In the genomic region with DNA sequence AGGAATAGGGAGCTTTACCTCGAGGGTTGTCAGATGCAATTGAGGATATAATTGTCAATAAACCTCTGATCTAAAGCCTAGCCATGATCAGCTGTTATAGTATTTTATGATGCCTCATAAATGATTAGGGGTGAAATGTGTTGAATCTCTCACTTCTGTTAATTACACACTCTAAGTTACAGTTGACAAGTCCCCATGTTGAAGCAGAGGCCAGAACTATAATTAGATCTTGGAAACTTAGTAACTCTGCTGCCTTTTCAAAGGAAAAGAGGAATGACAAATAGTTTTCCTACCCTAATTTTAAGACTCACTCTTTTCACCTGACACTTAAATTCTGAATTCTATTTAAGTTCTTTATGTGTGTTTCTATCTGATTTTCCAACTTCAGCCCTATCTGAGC, we compare ENCODE assay signal across 14 cellular contexts.
"Had no signal": no experiment of that assay in that cellular context is flagged by ENCODE, and none has a peak within 500 bp of the region (broad histone marks: within the 10 kb centered on the region; RNA-seq: fewer than 3 reads in every experiment).

No MANE protein-coding gene starts in this region.

- H3K4me3 ChIP-seq: esophagus squamous epithelium, gastroesophageal sphincter had no signal

- H3K9me3 Mint-ChIP-seq: immature natural killer cell; naive thymus-derived CD4-positive, alpha-beta T cell; nephron progenitor cell had no signal

- DNase-seq: esophagus squamous epithelium; foreskin fibroblast; glutamatergic neuron; immature natural killer cell; mesendoderm; naive thymus-derived CD4-positive, alpha-beta T cell; nephron progenitor cell; small intestine; stimulated activated CD4-positive, alpha-beta T cell treated with anti-CD3 and anti-CD28 coated beads, Interleukin-12 subunit alpha, Interleukin-12 subunit beta, amount 100 ng/mL, for 4 hours; stimulated activated naive CD4-positive, alpha-beta T cell treated with Interleukin-2 at 50 U/mL for 16 hours; trophoblast cell had no signal

- H3K27me3 ChIP-seq: esophagus squamous epithelium, gastroesophageal sphincter had no signal

- H3K27ac ChIP-seq: esophagus squamous epithelium, parathyroid adenoma had no signal

- FAIRE-seq: keratinocyte, small intestine had no signal

- H3K4me1 ChIP-seq: esophagus squamous epithelium, parathyroid adenoma had no signal

- ATAC-seq: gastroesophageal sphincter; naive thymus-derived CD4-positive, alpha-beta T cell had no signal

- H3K9me3 ChIP-seq: esophagus squamous epithelium, gastroesophageal sphincter had no signal

- H3K4me3 Mint-ChIP-seq: immature natural killer cell; naive thymus-derived CD4-positive, alpha-beta T cell; nephron progenitor cell had no signal

- H3K27me3 Mint-ChIP-seq: naive thymus-derived CD4-positive, alpha-beta T cell had no signal
